In genomic region chr3:56471771-56472170, GRCh38 we compare ENCODE assay signal across 3 cellular contexts.
"Had no signal": no experiment of that assay in that cellular context is flagged by ENCODE, and none has a peak within 500 bp of the region (broad histone marks: within the 10 kb centered on the region; RNA-seq: fewer than 3 reads in every experiment).

No MANE protein-coding gene starts in this region.

- DNase-seq: GDM1, GF-D8 had no signal

- ATAC-seq: GM12878 had no signal
